9 cellular contexts compared by ENCODE assay signal in the genomic region with DNA sequence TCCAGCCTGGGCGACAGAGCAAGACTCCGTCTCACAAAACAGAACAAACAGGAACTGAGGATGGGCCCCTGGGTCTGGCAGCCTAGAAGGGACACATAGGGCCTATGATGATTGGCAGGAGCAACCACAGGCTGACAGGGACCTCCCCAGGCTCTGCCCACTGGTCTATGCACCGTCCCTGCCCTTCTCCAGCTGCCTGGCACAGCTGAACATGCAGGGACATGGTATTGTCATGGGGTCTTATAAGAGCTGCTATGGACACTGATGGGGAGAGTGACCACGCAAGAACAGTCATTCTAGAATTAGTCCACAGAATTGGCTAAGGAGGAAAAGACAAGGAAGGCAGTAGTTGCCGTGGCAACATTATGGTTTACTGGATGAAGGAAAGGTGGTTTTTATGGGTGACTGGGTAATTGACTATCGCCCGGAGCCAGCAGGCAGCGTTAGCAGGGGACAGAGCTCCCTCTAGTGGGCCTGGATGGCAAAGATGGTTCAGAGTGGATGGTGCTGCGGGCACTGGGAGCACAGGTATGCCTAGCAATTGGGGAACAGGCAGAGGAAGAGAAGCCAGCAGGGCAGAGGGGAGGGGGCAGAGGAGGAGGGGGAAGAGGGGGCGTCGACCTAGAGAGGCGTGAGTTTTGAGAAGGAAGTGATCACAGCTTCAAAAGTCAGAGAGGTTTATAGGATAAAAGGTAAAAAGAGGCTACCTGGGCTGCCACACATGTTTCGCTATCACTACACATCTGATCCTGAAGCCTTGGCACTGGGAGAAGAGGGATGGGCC. TPM values are rescaled to one million over a fixed set of nuclear protein-coding genes. Genes with fewer than 3 reads are reported as not detected.
DNase-seq lines count a peak whose midpoint lies in the region; ATAC-seq, FAIRE-seq and TF ChIP-seq lines count a peak whose summit lies in the region.
"Had no signal": no experiment of that assay in that cellular context is flagged by ENCODE, and none has a peak within 500 bp of the region (broad histone marks: within the 10 kb centered on the region; RNA-seq: fewer than 3 reads in every experiment).

No MANE protein-coding gene starts in this region.

- POLR2A ChIA-PET in WTC11 (lab: Charles Lee): interaction anchor here (0.6 to 1.5 kb wide), 3 partner anchors 125 to 336 kb away, joined by 5 to 8 read pairs (median 6); a partner anchor contains a TSS

- H3K36me3 Mint-ChIP-seq in WTC11: no peaks in the 10 kb centered on the region

- peaks cover 8% of the 10 kb centered on the region; the same call in 1 of the 2 replicates for H3K4me1 Mint-ChIP-seq in WTC11

- H3K9me3 Mint-ChIP-seq in WTC11: peaks cover 6% of the 10 kb centered on the region; the same call in 1 of the 2 replicates
- H3K9me3 Mint-ChIP-seq: stimulated activated naive CD8-positive, alpha-beta T cell treated with anti-CD3 and anti-CD28 coated beads, Interleukin-15, Interleukin-2, amounts not matched to agents 100 ng/mL and 50 ng/mL, for 24 hours had no signal

- no peaks in the 10 kb centered on the region for H3K27me3 Mint-ChIP-seq in WTC11 (ENCODE audit: low read depth)

- H3K4me3 Mint-ChIP-seq in WTC11: no peak overlapping the region
- H3K4me3 Mint-ChIP-seq: stimulated activated naive CD8-positive, alpha-beta T cell treated with anti-CD3 and anti-CD28 coated beads, Interleukin-15, Interleukin-2, amounts not matched to agents 100 ng/mL and 50 ng/mL, for 24 hours had no signal

- no peaks in the 10 kb centered on the region for H3K27me3 ChIP-seq in bronchial epithelial cell (ENCODE audit: control insufficient read depth, insufficient read depth, low read length)

- CTCF ChIA-PET in WTC11 (lab: Charles Lee): interaction anchor here (0.6 to 2.7 kb wide), 52 partner anchors 8 to 588 kb away, joined by 3 to 24 read pairs (median 5); a partner anchor contains a TSS

- TF ChIP-seq CTCF in 22Rv1 (IDR thresholded peaks at IDR 0.05) (peak; percentile 99), WTC11 (IDR thresholded peaks at IDR 0.05) (peak; percentile 90), bronchial epithelial cell (IDR thresholded peaks at IDR 0.05; ENCODE audit: insufficient read depth, low read length, severe bottlenecking) (peak; percentile 97)

- no peak for FAIRE-seq in bronchial epithelial cell (lab: Jason Lieb, UNC)

- DNase-seq in NCI-H345 treated with DMSO at 0.1 percent for 48 hours (lab: John Stamatoyannopoulos, UW; ENCODE audit: unreplicated experiment): peak; percentile 49
- peak; percentile 96 for DNase-seq in WTC11 (ENCODE audit: low spot score)
- DNase-seq in bronchial epithelial cell (ENCODE audit: low read depth): peak; percentile 70
- peak; percentile 94 for DNase-seq in left kidney (ENCODE audit: low read depth, low spot score)
- DNase-seq in stimulated activated CD4-positive, alpha-beta T cell treated with anti-CD3 and anti-CD28 coated beads, Interleukin-4, amount 100 ng/mL, for 48 hours (ENCODE audit: low read depth in 2 of 2): peak; percentile 76 to 83

- no peak overlapping the region for H3K4me3 ChIP-seq in bronchial epithelial cell (ENCODE audit: low read depth, low read length)

- ATAC-seq in GM18498 (IDR thresholded peaks at IDR 0.05; ENCODE audit: unreplicated experiment) (peak; percentile 81), HG03159 (IDR thresholded peaks at IDR 0.05; ENCODE audit: unreplicated experiment) (peak; percentile 81), WTC11 (peak; percentile 99)

- no peak overlapping the region for H3K27ac Mint-ChIP-seq in WTC11
- H3K27ac Mint-ChIP-seq: stimulated activated naive CD8-positive, alpha-beta T cell treated with anti-CD3 and anti-CD28 coated beads, Interleukin-15, Interleukin-2, amounts not matched to agents 100 ng/mL and 50 ng/mL, for 24 hours had no signal

- H3K36me3 ChIP-seq in bronchial epithelial cell (ENCODE audit: control insufficient read depth, insufficient read depth, low read length): no peaks in the 10 kb centered on the region

- H3K27ac ChIP-seq in 22Rv1: no peak overlapping the region

TF ChIP-seq in WTC11, 78 proteins besides CTCF, POLR2A, EP300 and RAD21:
- no peak for TF ChIP-seq ZBTB21 (CRISPR knock-in tag; IDR thresholded peaks at IDR 0.05; ENCODE audit: borderline replicate concordance)
- TF ChIP-seq, protein P1, sequence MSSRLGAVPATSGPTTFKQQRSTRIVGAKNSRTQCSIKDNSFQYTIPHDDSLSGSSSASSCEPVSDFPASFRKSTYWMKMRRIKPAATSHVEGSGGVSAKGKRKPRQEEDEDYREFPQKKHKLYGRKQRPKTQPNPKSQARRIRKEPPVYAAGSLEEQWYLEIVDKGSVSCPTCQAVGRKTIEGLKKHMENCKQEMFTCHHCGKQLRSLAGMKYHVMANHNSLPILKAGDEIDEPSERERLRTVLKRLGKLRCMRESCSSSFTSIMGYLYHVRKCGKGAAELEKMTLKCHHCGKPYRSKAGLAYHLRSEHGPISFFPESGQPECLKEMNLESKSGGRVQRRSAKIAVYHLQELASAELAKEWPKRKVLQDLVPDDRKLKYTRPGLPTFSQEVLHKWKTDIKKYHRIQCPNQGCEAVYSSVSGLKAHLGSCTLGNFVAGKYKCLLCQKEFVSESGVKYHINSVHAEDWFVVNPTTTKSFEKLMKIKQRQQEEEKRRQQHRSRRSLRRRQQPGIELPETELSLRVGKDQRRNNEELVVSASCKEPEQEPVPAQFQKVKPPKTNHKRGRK (CRISPR knock-in tag; IDR thresholded peaks at IDR 0.05; ENCODE audit: borderline replicate concordance): 0 out of 2 replicates have a peak, but pooled peaks have one; percentile 40
TF ChIP-seq in WTC11: peak in this region for 1.

RNA-seq across cellular contexts. Expression of a gene that starts 7.8 kb away (rescaled TPM):
- total RNA-seq in WTC11 (2021): 23.1 to 24.2 TPM (median 23.4 TPM) in 3 replicates
- total RNA-seq in bronchial epithelial cell: 6.6 and 12.5 TPM in 2 replicates

RNA-seq across cellular contexts. Expression of a gene that starts 49.4 kb away (rescaled TPM):
- 1.1 to 2.6 TPM (median 2.2 TPM) in 3 replicates for total RNA-seq in WTC11 (2021)
- total RNA-seq in bronchial epithelial cell: 20.6 and 54.2 TPM in 2 replicates

RNA-seq across cellular contexts. Expression of a gene that starts 57.6 kb away (rescaled TPM):
- total RNA-seq in WTC11 (2021) (not detected in 3 replicates), bronchial epithelial cell (not detected in 2 replicates)
